15 cellular contexts compared by ENCODE assay signal in genomic region chr16:14069818-14070217, GRCh38. TPM values are rescaled to one million over a fixed set of nuclear protein-coding genes. Genes with fewer than 3 reads are reported as not detected.
DNase-seq lines count a peak whose midpoint lies in the region; ATAC-seq and TF ChIP-seq lines count a peak whose summit lies in the region.
"Had no signal": no experiment of that assay in that cellular context is flagged by ENCODE, and none has a peak within 500 bp of the region (broad histone marks: within the 10 kb centered on the region; RNA-seq: fewer than 3 reads in every experiment).

No MANE protein-coding gene starts in this region.

- H3K4me3 ChIP-seq in body of pancreas (no peak overlapping the region), sigmoid colon (no peak overlapping the region), stomach (no peak overlapping the region)

- no peaks in the 10 kb centered on the region for H3K36me3 ChIP-seq in body of pancreas (replicated peaks in 1 of 2; ENCODE audit: insufficient read depth in 1 of 2, low read depth in 2 of 2)
- no peaks in the 10 kb centered on the region for H3K36me3 ChIP-seq in sigmoid colon
- H3K36me3 ChIP-seq in stomach, result no peaks in the 10 kb centered on the region
- H3K36me3 ChIP-seq: neutrophil, upper lobe of right lung had no signal

- intact Hi-C loops in body of pancreas (cut with DNase I), result no loop called here
- intact Hi-C loops in sigmoid colon (cut with DNase I), result loop anchor here (5.0 kb wide), 2 partner anchors 117 to 148 kb away; partner anchors contain the start of gene ERCC4
- intact Hi-C loops in stomach (cut with DNase I; ENCODE audit: low total_unique reads), result no loop called here

- TF ChIP-seq CTCF in body of pancreas (IDR thresholded peaks at IDR 0.05) (no peak), sigmoid colon (IDR thresholded peaks at IDR 0.05) (no peak), stomach (IDR thresholded peaks at IDR 0.05) (no peak)

- TF ChIP-seq EP300 in sigmoid colon (IDR thresholded peaks at IDR 0.05), result no peak
- no peak for TF ChIP-seq EP300 in stomach (IDR thresholded peaks at IDR 0.05)

- peaks cover 0 to 7% (median 6%) of the 10 kb centered on the region in 3 donors for H3K4me1 Mint-ChIP-seq in IgD-negative memory B cell
- peaks cover 8% of the 10 kb centered on the region in 2 donors for H3K4me1 Mint-ChIP-seq in natural killer cell treated with Interleukin-12 subunit alpha and Interleukin-12 subunit beta and Interleukin-15 and Interleukin-18, amount 100 ng/mL, for 72 hours (ENCODE audit: low read depth in 2 of 2)

- peak overlapping the region in 1 of 3 donors; percentile 70 for H3K27ac Mint-ChIP-seq in IgD-negative memory B cell
- no peak overlapping the region for H3K27ac Mint-ChIP-seq in natural killer cell treated with Interleukin-12 subunit alpha and Interleukin-12 subunit beta and Interleukin-15 and Interleukin-18, amount 100 ng/mL, for 72 hours

- ATAC-seq in body of pancreas, result no peak
- no peak for ATAC-seq in natural killer cell treated with Interleukin-12 subunit alpha and Interleukin-12 subunit beta and Interleukin-15 and Interleukin-18, amount 100 ng/mL, for 72 hours
- no peak for ATAC-seq in HG02610 (IDR thresholded peaks at IDR 0.05; ENCODE audit: unreplicated experiment)

- H3K9me3 ChIP-seq in body of pancreas, result no peaks in the 10 kb centered on the region
- no peaks in the 10 kb centered on the region for H3K9me3 ChIP-seq in sigmoid colon
- no peaks in the 10 kb centered on the region for H3K9me3 ChIP-seq in stomach
- H3K9me3 ChIP-seq: A549, neutrophil, upper lobe of right lung had no signal

- H3K36me3 Mint-ChIP-seq in IgD-negative memory B cell, result no peaks in the 10 kb centered on the region
- no peaks in the 10 kb centered on the region for H3K36me3 Mint-ChIP-seq in natural killer cell treated with Interleukin-12 subunit alpha and Interleukin-12 subunit beta and Interleukin-15 and Interleukin-18, amount 100 ng/mL, for 72 hours

- peaks cover 40% of the 10 kb centered on the region for H3K4me1 ChIP-seq in body of pancreas
- peaks cover 0 to 22% (median 13%) of the 10 kb centered on the region in 4 donors for H3K4me1 ChIP-seq in sigmoid colon
- H3K4me1 ChIP-seq in stomach, result peaks cover 3 to 37% (median 25%) of the 10 kb centered on the region in 4 donors
- H3K4me1 ChIP-seq: upper lobe of right lung had no signal

- peak overlapping the region; percentile 87 to 98 (median 95) for H3K27ac ChIP-seq in body of pancreas
- no peak overlapping the region for H3K27ac ChIP-seq in sigmoid colon
- peak overlapping the region in 2 of 5 donors; percentile 89 to 90 for H3K27ac ChIP-seq in stomach
- H3K27ac ChIP-seq: neutrophil had no signal

- 50 to 69% methylated on average over 1 to 4 of the region's 4 CpGs for WGBS in body of pancreas, 2 donors
- 95% methylated on average over 4 of the region's 4 CpGs for WGBS in sigmoid colon, 2 donors
- 73 to 89% (median 88%) methylated on average over 4 of the region's 4 CpGs for WGBS in stomach, 5 donors

- H3K27me3 ChIP-seq in body of pancreas (no peaks in the 10 kb centered on the region), sigmoid colon (no peaks in the 10 kb centered on the region), stomach (no peaks in the 10 kb centered on the region)
- H3K27me3 ChIP-seq: upper lobe of right lung had no signal

- H3K27me3 Mint-ChIP-seq in IgD-negative memory B cell, result peaks cover 3% of the 10 kb centered on the region
- peaks cover 3 to 11% of the 10 kb centered on the region in 2 donors for H3K27me3 Mint-ChIP-seq in natural killer cell treated with Interleukin-12 subunit alpha and Interleukin-12 subunit beta and Interleukin-15 and Interleukin-18, amount 100 ng/mL, for 72 hours

- no peaks in the 10 kb centered on the region for H3K9me3 Mint-ChIP-seq in IgD-negative memory B cell
- H3K9me3 Mint-ChIP-seq in natural killer cell treated with Interleukin-12 subunit alpha and Interleukin-12 subunit beta and Interleukin-15 and Interleukin-18, amount 100 ng/mL, for 72 hours, result no peaks in the 10 kb centered on the region

- TF ChIP-seq POLR2A in body of pancreas (IDR thresholded peaks at IDR 0.05) (no peak), sigmoid colon (IDR thresholded peaks at IDR 0.05) (no peak), stomach (IDR thresholded peaks at IDR 0.05) (no peak)

- peak overlapping the region; percentile 55 to 93 (median 90) for H3K4me3 Mint-ChIP-seq in IgD-negative memory B cell
- H3K4me3 Mint-ChIP-seq in natural killer cell treated with Interleukin-12 subunit alpha and Interleukin-12 subunit beta and Interleukin-15 and Interleukin-18, amount 100 ng/mL, for 72 hours, result peak overlapping the region; percentile 79

- DNase-seq in NCI-H510A treated with DMSO at 0.1 percent for 48 hours (lab: John Stamatoyannopoulos, UW) (peak; percentile 21), NCI-H510A (lab: John Stamatoyannopoulos, UW) (no peak), body of pancreas (no peak), sigmoid colon (no peak), stomach (no peak)
- no peak for DNase-seq in natural killer cell treated with Interleukin-12 subunit alpha and Interleukin-12 subunit beta and Interleukin-15 and Interleukin-18, amount 100 ng/mL, for 72 hours (ENCODE audit: low spot score)
- DNase-seq: activated CD4-positive, CD25-positive, alpha-beta regulatory T cell; foreskin fibroblast; NCI-H526; SIG-M5; upper lobe of right lung had no signal

RNA-seq across cellular contexts. Expression of gene MRTFB, which starts 1.3 kb away (rescaled TPM):
- 6.6 TPM for polyA plus RNA-seq in IgD-negative memory B cell
- 10 to 100 TPM; 39.2 to 46.8 TPM for total RNA-seq in body of pancreas
- total RNA-seq in natural killer cell treated with Interleukin-12 subunit alpha and Interleukin-12 subunit beta and Interleukin-15 and Interleukin-18, amount 100 ng/mL, for 72 hours, result 10 to 100 TPM; 10.0 to 20.4 TPM
- 10 to 100 TPM; 23.2 to 44.6 (median 29.3) TPM for total RNA-seq in sigmoid colon
- 1 to 10 TPM; 4.6 to 9.8 (median 5.4) TPM for polyA plus RNA-seq in sigmoid colon
- 10 to 100 TPM in 4 of 5 donors, 1 to 10 TPM in 1; 9.8 to 81.6 (median 47.8) TPM for total RNA-seq in stomach
- 1 to 10 TPM; 4.3 to 5.1 (median 4.5) TPM for polyA plus RNA-seq in stomach

Comparison
In these comparisons a context has a peak if more than half of its experiments do, and no peak if none do; other contexts are left out.
1. H3K27ac ChIP-seq: peak in body of pancreas (4 of 4); none in sigmoid colon (0 of 4).